In genomic region chr6:9563996-9564395, GRCh38 we compare ENCODE assay signal across 15 cellular contexts.
"Had no signal": no experiment of that assay in that cellular context is flagged by ENCODE, and none has a peak within 500 bp of the region (broad histone marks: within the 10 kb centered on the region; RNA-seq: fewer than 3 reads in every experiment).

No MANE protein-coding gene starts in this region.

- H3K27ac ChIP-seq: brain microvascular endothelial cell, pancreas, testis had no signal

- H3K36me3 ChIP-seq: brain microvascular endothelial cell, pancreas had no signal

- H3K4me3 ChIP-seq: lung, pancreas, testis had no signal

- H3K9me3 ChIP-seq: pancreas, testis had no signal

- DNase-seq: activated CD4-positive, alpha-beta T cell treated with anti-CD3 and anti-CD28 coated beads, Interleukin-2, amount 10 ng/mL, durations not matched to agents 7 days and 5 days; activated CD4-positive, CD25-positive, alpha-beta regulatory T cell; activated T-cell treated with anti-CD3 and anti-CD28 coated beads for 4 hours; amygdala; brain microvascular endothelial cell; cerebellar nuclear complex; dermis blood vessel endothelial cell; left colon; naive B cell; pancreas; stimulated activated CD4-positive, alpha-beta T cell treated with anti-CD3 and anti-CD28 coated beads, Interleukin-15, amount 100 ng/mL, for 24 hours; stimulated activated CD4-positive, alpha-beta T cell treated with anti-CD3 and anti-CD28 coated beads, Interleukin-4, amount 100 ng/mL, for 24 hours; stimulated activated naive CD8-positive, alpha-beta T cell treated with anti-CD3 and anti-CD28 coated beads, Interleukin-15, amount 100 ng/mL, for 72 hours; testis had no signal
